Comparison of ENCODE assay signal across 1 cellular context in the genomic region with DNA sequence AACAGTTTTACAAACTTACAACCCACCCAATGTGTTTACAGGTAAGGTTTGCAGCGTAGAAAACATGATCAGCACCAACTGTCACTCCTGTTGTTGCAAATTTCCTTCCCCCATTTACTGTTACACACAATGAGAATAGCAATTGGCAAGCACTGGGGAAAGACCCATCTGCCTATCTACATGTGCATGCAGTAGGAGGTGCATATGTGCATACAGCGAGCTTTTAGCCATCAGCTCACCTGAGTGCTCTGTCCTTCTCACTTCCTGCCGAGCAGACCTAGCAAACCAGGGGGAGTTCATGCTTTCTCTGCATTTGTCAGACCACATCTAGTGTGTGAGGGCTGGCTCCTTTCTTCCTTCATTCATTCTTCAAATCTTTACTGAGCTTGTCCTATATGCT.
TF ChIP-seq lines count a peak whose summit lies in the region.

No MANE protein-coding gene starts in this region.

TF ChIP-seq in WTC11, 78 proteins besides CTCF, POLR2A, EP300 and RAD21:
- TF ChIP-seq ZNF121 (CRISPR knock-in tag; IDR thresholded peaks at IDR 0.05) = peak; percentile 33; the same call in 1 of the 2 replicates
- no peak for TF ChIP-seq ZNF138 (CRISPR knock-in tag; conservative IDR thresholded peaks at IDR 0.05)
